Comparison of ENCODE assay signal across 29 cellular contexts in the genomic region with DNA sequence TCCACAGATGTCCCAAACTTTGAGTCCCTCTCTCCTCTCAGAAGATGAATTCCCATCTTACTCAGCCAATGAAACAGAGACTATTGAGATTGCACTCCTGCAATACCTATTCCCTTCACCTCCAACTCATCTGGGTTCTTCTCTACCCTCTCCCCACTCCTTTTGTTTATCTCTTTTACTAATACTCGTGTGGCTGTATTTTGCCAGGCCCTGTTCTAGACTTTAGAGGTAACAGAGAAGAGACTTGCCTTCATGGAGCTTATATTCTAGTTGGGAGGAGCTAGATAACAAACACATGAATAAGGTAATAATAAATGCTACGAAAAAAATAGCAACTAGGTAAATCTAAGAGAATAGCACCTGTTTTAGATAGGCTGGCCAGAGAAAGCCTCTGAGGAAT.
"Had no signal": no experiment of that assay in that cellular context is flagged by ENCODE, and none has a peak within 500 bp of the region (broad histone marks: within the 10 kb centered on the region; RNA-seq: fewer than 3 reads in every experiment).

No MANE protein-coding gene starts in this region.

- H3K4me3 ChIP-seq: Peyer's patch, SJSA1 had no signal

- H3K27me3 ChIP-seq: Peyer's patch, SJSA1 had no signal

- H3K27me3 Mint-ChIP-seq: activated CD4-positive, alpha-beta T cell treated with anti-CD3 and anti-CD28 coated beads, Interleukin-2, amount 10 ng/mL, durations not matched to agents 7 days and 5 days had no signal

- H3K27ac ChIP-seq: Peyer's patch, SJSA1 had no signal

- ATAC-seq: activated CD8-positive, alpha-beta T cell treated with anti-CD3 and anti-CD28 coated beads, Interleukin-2, amount 10 ng/mL, durations not matched to agents 7 days and 5 days; activated naive CD8-positive, alpha-beta T cell treated with anti-CD3 and anti-CD28 coated beads, Interleukin-2, amount 50 U/mL, for 24 hours; PC-3 had no signal

- DNase-seq: activated CD4-positive, alpha-beta T cell treated with anti-CD3 and anti-CD28 coated beads, Interleukin-2, amount 10 ng/mL, durations not matched to agents 7 days and 5 days; activated CD4-positive, alpha-beta T cell treated with anti-CD3 and anti-CD28 coated beads, Interleukin-2, amount 50 U/mL, for 48 hours; activated CD8-positive, alpha-beta T cell treated with anti-CD3 and anti-CD28 coated beads, Interleukin-2, amount 10 ng/mL, durations not matched to agents 7 days and 5 days; activated effector memory CD4-positive, alpha-beta T cell treated with Interleukin-2 at 50 U/mL for 16 hours; activated naive CD4-positive, alpha-beta T cell treated with anti-CD3 and anti-CD28 coated beads, Interleukin-2, amount 10 ng/mL, durations not matched to agents 7 days and 5 days; activated naive CD8-positive, alpha-beta T cell treated with anti-CD3 and anti-CD28 coated beads, Interleukin-2, amount 50 U/mL, for 24 hours; activated T-cell treated with anti-CD3 and anti-CD28 coated beads, Interleukin-2, amount 50 U/mL, for 24 hours; anterior cingulate cortex; caudate nucleus; cerebellar nuclear complex; NCI-H1048; NCI-H1436 treated with DMSO at 0.1 percent for 48 hours; NCI-H1694 treated with DMSO at 0.1 percent for 48 hours; NCI-H2227 treated with DMSO at 0.1 percent for 48 hours; NCI-H446; NCI-H510A treated with DMSO at 0.1 percent for 48 hours; NCI-H526 treated with DMSO at 0.1 percent for 48 hours; NCI-H774; PC-3; Peyer's patch; RPMI8226; SHP77 treated with DMSO at 0.1 percent for 48 hours; SK-N-SH had no signal

- H3K36me3 ChIP-seq: Peyer's patch had no signal

- H3K9me2 ChIP-seq: SK-N-SH had no signal

- H3K27ac Mint-ChIP-seq: activated CD4-positive, alpha-beta T cell treated with anti-CD3 and anti-CD28 coated beads, Interleukin-2, amount 10 ng/mL, durations not matched to agents 7 days and 5 days; activated CD8-positive, alpha-beta T cell treated with anti-CD3 and anti-CD28 coated beads, Interleukin-2, amount 10 ng/mL, durations not matched to agents 7 days and 5 days; activated naive CD4-positive, alpha-beta T cell treated with anti-CD3 and anti-CD28 coated beads, Interleukin-2, amount 10 ng/mL, durations not matched to agents 7 days and 5 days; activated naive CD8-positive, alpha-beta T cell; activated naive CD8-positive, alpha-beta T cell treated with anti-CD3 and anti-CD28 coated beads, Interleukin-2, amount 50 U/mL, for 24 hours; activated T-cell treated with anti-CD3 and anti-CD28 coated beads, Interleukin-2, amount 50 U/mL, for 24 hours; activated T-helper 1 cell treated with anti-CD3 and anti-CD28 coated beads, Interleukin-12 subunit alpha, Interleukin-12 subunit beta, Interleukin-2, Interleukin-4 antibody, amounts not matched to agents 30 ng/mL and 10 ng/mL and 1 ng/mL, durations not matched to agents 14 hours and 24 hours and 36 hours; T-helper 1 cell treated with Interleukin-12 subunit alpha and Interleukin-12 subunit beta and Interleukin-4 antibody, amounts not matched to agents 30 μg/mL and 1 μg/mL, for 36 hours; T-helper 2 cell treated with Interferon-gamma antibody and Interleukin-4, amounts not matched to agents 5 μg/mL and 100 μg/mL, for 36 hours had no signal

- H3K9me3 Mint-ChIP-seq: activated naive CD4-positive, alpha-beta T cell treated with anti-CD3 and anti-CD28 coated beads, Interleukin-2, amount 10 ng/mL, durations not matched to agents 7 days and 5 days had no signal

- H3K36me3 Mint-ChIP-seq: brain had no signal

- H3K4me3 Mint-ChIP-seq: activated CD4-positive, alpha-beta T cell treated with anti-CD3 and anti-CD28 coated beads, Interleukin-2, amount 10 ng/mL, durations not matched to agents 7 days and 5 days; activated CD8-positive, alpha-beta T cell treated with anti-CD3 and anti-CD28 coated beads, Interleukin-2, amount 10 ng/mL, durations not matched to agents 7 days and 5 days; activated naive CD4-positive, alpha-beta T cell treated with anti-CD3 and anti-CD28 coated beads, Interleukin-2, amount 10 ng/mL, durations not matched to agents 7 days and 5 days; activated naive CD8-positive, alpha-beta T cell; activated naive CD8-positive, alpha-beta T cell treated with anti-CD3 and anti-CD28 coated beads, Interleukin-2, amount 50 U/mL, for 24 hours; activated T-cell treated with anti-CD3 and anti-CD28 coated beads, Interleukin-2, amount 50 U/mL, for 24 hours; activated T-helper 1 cell treated with anti-CD3 and anti-CD28 coated beads, Interleukin-12 subunit alpha, Interleukin-12 subunit beta, Interleukin-2, Interleukin-4 antibody, amounts not matched to agents 30 ng/mL and 10 ng/mL and 1 ng/mL, durations not matched to agents 14 hours and 24 hours and 36 hours; T-helper 1 cell treated with Interleukin-12 subunit alpha and Interleukin-12 subunit beta and Interleukin-4 antibody, amounts not matched to agents 30 μg/mL and 1 μg/mL, for 36 hours; T-helper 2 cell treated with Interferon-gamma antibody and Interleukin-4, amounts not matched to agents 5 μg/mL and 100 μg/mL, for 36 hours had no signal

- H3K9me3 ChIP-seq: Peyer's patch, SJSA1, SK-N-SH had no signal

- H3K9ac ChIP-seq: SK-N-SH had no signal

- H3K4me2 ChIP-seq: SK-N-SH had no signal
